In genomic region chr10:22682237-22683192, GRCh38 we compare ENCODE assay signal across 8 cellular contexts. TPM values are rescaled to one million over a fixed set of nuclear protein-coding genes. Genes with fewer than 3 reads are reported as not detected.
DNase-seq lines count a peak whose midpoint lies in the region; TF ChIP-seq lines count a peak whose summit lies in the region.

No MANE protein-coding gene starts in this region.

- DNase-seq in HK-2 (ENCODE audit: unreplicated experiment) (peak; percentile 64), esophagus squamous epithelium (lab: John Stamatoyannopoulos, UW) (no peak), NCI-H2196 (lab: John Stamatoyannopoulos, UW; ENCODE audit: unreplicated experiment) (no peak), hypothalamus (lab: John Stamatoyannopoulos, UW) (no peak), GM19240 (ENCODE audit: insufficient read length, low spot score) (no peak)
- DNase-seq in activated CD4-positive, alpha-beta T cell treated with anti-CD3 and anti-CD28 coated beads for 48 hours: peak; percentile 67
- DNase-seq in stimulated activated CD8-positive, alpha-beta memory T cell treated with anti-CD3 and anti-CD28 coated beads, Interleukin-2, amount 100 ng/mL, for 1 hour (ENCODE audit: low read depth in 2 of 2): peak; percentile 34 to 43

- H3K9me3 ChIP-seq in esophagus squamous epithelium: no peaks in the 10 kb centered on the region

- WGBS in esophagus squamous epithelium, 2 donors: 60 to 75% methylated on average over 3 to 6 of the region's 6 CpGs

- intact Hi-C loops in esophagus squamous epithelium (cut with DNase I): no loop called here

- TF ChIP-seq CTCF in GM12873 (IDR thresholded peaks at IDR 0.05; ENCODE audit: insufficient read depth, low read depth, low read length, missing control alignments): peak; percentile 13
- no peak for TF ChIP-seq CTCF in esophagus squamous epithelium (IDR thresholded peaks at IDR 0.05)

- H3K27me3 ChIP-seq in esophagus squamous epithelium: no peaks in the 10 kb centered on the region

- no peak for TF ChIP-seq POLR2A in esophagus squamous epithelium (IDR thresholded peaks at IDR 0.05)

- peaks cover 5 to 66% (median 29%) of the 10 kb centered on the region in 3 donors for H3K4me1 ChIP-seq in esophagus squamous epithelium

- no peak overlapping the region for H3K4me3 ChIP-seq in esophagus squamous epithelium

- H3K36me3 ChIP-seq in esophagus squamous epithelium: no peaks in the 10 kb centered on the region

- peak overlapping the region in 3 of 4 donors; percentile 46 to 63 (median 47) for H3K27ac ChIP-seq in esophagus squamous epithelium

RNA-seq across cellular contexts. Expression of gene PIP4K2A, which starts 31.9 kb away (rescaled TPM):
- 10 to 100 TPM in 1 of 4 donors, 1 to 10 TPM in 3; 3.1 to 19.1 (median 7.6) TPM for total RNA-seq in esophagus squamous epithelium

Comparison
In these comparisons a context has a peak if more than half of its experiments do, and no peak if none do; other contexts are left out.
1. DNase-seq: peak in HK-2 (single experiment), activated CD4-positive, alpha-beta T cell treated with anti-CD3 and anti-CD28 coated beads for 48 hours (single experiment) and stimulated activated CD8-positive, alpha-beta memory T cell treated with anti-CD3 and anti-CD28 coated beads, Interleukin-2, amount 100 ng/mL, for 1 hour (2 of 2); none in esophagus squamous epithelium (single experiment), NCI-H2196 (single experiment), hypothalamus (0 of 51) and GM19240 (single experiment).